In genomic region chr12:60279224-60279623, GRCh38 we compare ENCODE assay signal across 24 cellular contexts.
DNase-seq lines count a peak whose midpoint lies in the region; FAIRE-seq and TF ChIP-seq lines count a peak whose summit lies in the region.
"Had no signal": no experiment of that assay in that cellular context is flagged by ENCODE, and none has a peak within 500 bp of the region (broad histone marks: within the 10 kb centered on the region; RNA-seq: fewer than 3 reads in every experiment).

No MANE protein-coding gene starts in this region.

- no peak overlapping the region for H3K9ac ChIP-seq in astrocyte (ENCODE audit: low read length)

- DNase-seq in AG08395 (ENCODE audit: low spot score) (peak; percentile 24), H54 (ENCODE audit: insufficient read length, low spot score) (no peak), astrocyte (ENCODE audit: low read depth) (peak; percentile 34), foreskin fibroblast (peak; percentile 35 to 61), RKO (ENCODE audit: low spot score) (no peak), GOT3 (lab: John Stamatoyannopoulos, UW) (no peak), NCI-H2196 treated with DMSO at 0.1 percent for 48 hours (lab: John Stamatoyannopoulos, UW; ENCODE audit: unreplicated experiment) (no peak)
- DNase-seq in activated CD4-positive, CD25-positive, alpha-beta regulatory T cell (lab: John Stamatoyannopoulos, UW): no peak
- DNase-seq: ACHN; activated CD8-positive, alpha-beta memory T cell treated with anti-CD3 and anti-CD28 coated beads for 24 hours; activated T-cell treated with anti-CD3 and anti-CD28 coated beads, Interleukin-2, amount 50 U/mL, for 72 hours; CD4-positive, alpha-beta memory T cell; DMS53; NCI-H1105 treated with DMSO at 0.1 percent for 48 hours; NCI-H2107; NCI-H510A; nephron progenitor cell; RPMI8226; stimulated activated CD4-positive, alpha-beta T cell treated with anti-CD3 and anti-CD28 coated beads, Interleukin-2, amount 100 ng/mL, for 24 hours; stimulated activated naive CD4-positive, alpha-beta T cell; thyroid gland had no signal

- H3K27me3 Mint-ChIP-seq in astrocyte (ENCODE audit: low read depth, unreplicated experiment): no peaks in the 10 kb centered on the region
- H3K27me3 Mint-ChIP-seq: CD4-positive, alpha-beta memory T cell; progenitor cell of endocrine pancreas had no signal

- peaks cover 1% of the 10 kb centered on the region for H3K36me3 Mint-ChIP-seq in astrocyte (ENCODE audit: low read depth, unreplicated experiment)
- H3K36me3 Mint-ChIP-seq: activated naive CD4-positive, alpha-beta T cell treated with anti-CD3 and anti-CD28 coated beads, Interleukin-2, amount 50 U/mL, for 72 hours; CD4-positive, alpha-beta memory T cell had no signal

- H3K4me3 ChIP-seq in astrocyte (ENCODE audit: insufficient read depth, low read depth, low read length): no peak overlapping the region
- no peak overlapping the region for H3K4me3 ChIP-seq in foreskin fibroblast (ENCODE audit: low read depth in 1 of 2, low read length in 2 of 2)
- H3K4me3 ChIP-seq: thyroid gland had no signal

- H3K79me2 ChIP-seq in astrocyte (ENCODE audit: insufficient read depth, low read length): no peaks in the 10 kb centered on the region

- H3K4me2 ChIP-seq in astrocyte (ENCODE audit: low read length): no peak overlapping the region

- TF ChIP-seq CTCF in astrocyte (IDR thresholded peaks at IDR 0.05; ENCODE audit: insufficient read depth, low read depth, low read length) (no peak), foreskin fibroblast (IDR thresholded peaks at IDR 0.05; ENCODE audit: low read depth, low read length) (no peak)

- no peaks in the 10 kb centered on the region for H3K4me1 ChIP-seq in astrocyte (ENCODE audit: insufficient read depth, low read length)
- H3K4me1 ChIP-seq: thyroid gland had no signal

- no peaks in the 10 kb centered on the region for H3K9me3 ChIP-seq in astrocyte (ENCODE audit: insufficient read depth, low read depth, low read length)
- H3K9me3 ChIP-seq: thyroid gland had no signal

- no peak overlapping the region for H3K27ac ChIP-seq in astrocyte (ENCODE audit: low read depth, low read length)
- H3K27ac ChIP-seq: thyroid gland had no signal

- H3K9me3 Mint-ChIP-seq in astrocyte (ENCODE audit: unreplicated experiment): peaks cover 4% of the 10 kb centered on the region
- H3K9me3 Mint-ChIP-seq: activated T-cell treated with anti-CD3 and anti-CD28 coated beads, Interleukin-2, amount 50 U/mL, for 72 hours; nephron progenitor cell had no signal

- H3K4me1 Mint-ChIP-seq in astrocyte (ENCODE audit: low read depth, unreplicated experiment): peaks cover 2% of the 10 kb centered on the region
- H3K4me1 Mint-ChIP-seq: CD4-positive, alpha-beta memory T cell had no signal

- FAIRE-seq in H54 (lab: Jason Lieb, UNC) (peak; percentile 87), astrocyte (lab: Jason Lieb, UNC) (no peak)
- FAIRE-seq: colon had no signal

- no peak overlapping the region for H2AFZ ChIP-seq in astrocyte (ENCODE audit: low read depth, low read length)

- H3K27me3 ChIP-seq in astrocyte (ENCODE audit: insufficient read depth, low read length): no peaks in the 10 kb centered on the region
- H3K27me3 ChIP-seq: thyroid gland had no signal

- H3K4me3 Mint-ChIP-seq in astrocyte (ENCODE audit: unreplicated experiment): no peak overlapping the region
- H3K4me3 Mint-ChIP-seq: activated T-cell treated with anti-CD3 and anti-CD28 coated beads, Interleukin-2, amount 50 U/mL, for 72 hours; CD4-positive, alpha-beta memory T cell; nephron progenitor cell had no signal

- TF ChIP-seq POLR2A in H54 (IDR thresholded peaks at IDR 0.05; ENCODE audit: low read depth, low read length): no peak

- no peaks in the 10 kb centered on the region for H3K36me3 ChIP-seq in astrocyte (ENCODE audit: insufficient read depth, low read length)
- H3K36me3 ChIP-seq: thyroid gland had no signal

- no peak overlapping the region for H3K27ac Mint-ChIP-seq in astrocyte (ENCODE audit: unreplicated experiment)
- H3K27ac Mint-ChIP-seq: activated naive CD4-positive, alpha-beta T cell treated with anti-CD3 and anti-CD28 coated beads, Interleukin-2, amount 50 U/mL, for 72 hours; activated T-cell treated with anti-CD3 and anti-CD28 coated beads, Interleukin-2, amount 50 U/mL, for 72 hours; CD4-positive, alpha-beta memory T cell; nephron progenitor cell; progenitor cell of endocrine pancreas had no signal

- no peaks in the 10 kb centered on the region for H4K20me1 ChIP-seq in astrocyte (ENCODE audit: insufficient read depth, low read length)

Comparison
In these comparisons a context has a peak if more than half of its experiments do, and no peak if none do; other contexts are left out.
1. DNase-seq: peak in AG08395 (single experiment), astrocyte (single experiment) and foreskin fibroblast (2 of 2); none in H54 (single experiment), activated CD4-positive, CD25-positive, alpha-beta regulatory T cell (0 of 4), RKO (single experiment), GOT3 (single experiment) and NCI-H2196 treated with DMSO at 0.1 percent for 48 hours (single experiment).